ENCODE assay signal across 1 cellular context in the genomic region with DNA sequence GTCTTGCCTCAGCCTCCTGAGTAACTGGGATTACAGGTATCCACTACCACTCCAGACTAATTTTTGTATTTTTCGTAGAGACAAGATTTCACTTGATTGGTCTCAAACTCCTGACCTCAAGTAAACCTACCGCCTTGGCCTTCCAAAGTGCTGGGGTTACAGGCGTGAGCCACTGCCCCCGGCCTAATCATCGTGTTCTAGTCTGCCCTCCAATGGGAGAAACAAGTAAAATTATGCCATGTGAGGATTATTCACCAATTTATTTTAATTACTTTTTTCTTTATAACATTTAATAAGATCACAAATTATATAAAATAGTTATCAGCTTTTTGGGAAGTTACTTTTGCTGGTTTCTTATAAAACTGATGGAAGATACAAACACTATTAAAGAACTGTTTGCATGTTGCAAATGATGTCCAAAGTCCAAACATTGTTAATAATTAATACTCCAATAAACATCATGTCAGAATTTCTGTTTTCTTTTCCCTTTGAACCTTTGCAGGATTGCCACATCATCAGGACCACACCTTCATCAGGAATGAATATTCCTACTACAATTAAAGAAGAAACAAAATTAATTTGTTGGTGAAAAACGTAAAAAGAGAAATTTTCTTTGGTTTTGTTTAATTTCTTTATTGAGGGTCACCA.
TF ChIP-seq lines count a peak whose summit lies in the region.

No MANE protein-coding gene starts in this region.

TF ChIP-seq in HepG2, 621 proteins besides CTCF, POLR2A, EP300 and RAD21 (continued from another document and continues in another):
- TF ChIP-seq, protein P1, sequence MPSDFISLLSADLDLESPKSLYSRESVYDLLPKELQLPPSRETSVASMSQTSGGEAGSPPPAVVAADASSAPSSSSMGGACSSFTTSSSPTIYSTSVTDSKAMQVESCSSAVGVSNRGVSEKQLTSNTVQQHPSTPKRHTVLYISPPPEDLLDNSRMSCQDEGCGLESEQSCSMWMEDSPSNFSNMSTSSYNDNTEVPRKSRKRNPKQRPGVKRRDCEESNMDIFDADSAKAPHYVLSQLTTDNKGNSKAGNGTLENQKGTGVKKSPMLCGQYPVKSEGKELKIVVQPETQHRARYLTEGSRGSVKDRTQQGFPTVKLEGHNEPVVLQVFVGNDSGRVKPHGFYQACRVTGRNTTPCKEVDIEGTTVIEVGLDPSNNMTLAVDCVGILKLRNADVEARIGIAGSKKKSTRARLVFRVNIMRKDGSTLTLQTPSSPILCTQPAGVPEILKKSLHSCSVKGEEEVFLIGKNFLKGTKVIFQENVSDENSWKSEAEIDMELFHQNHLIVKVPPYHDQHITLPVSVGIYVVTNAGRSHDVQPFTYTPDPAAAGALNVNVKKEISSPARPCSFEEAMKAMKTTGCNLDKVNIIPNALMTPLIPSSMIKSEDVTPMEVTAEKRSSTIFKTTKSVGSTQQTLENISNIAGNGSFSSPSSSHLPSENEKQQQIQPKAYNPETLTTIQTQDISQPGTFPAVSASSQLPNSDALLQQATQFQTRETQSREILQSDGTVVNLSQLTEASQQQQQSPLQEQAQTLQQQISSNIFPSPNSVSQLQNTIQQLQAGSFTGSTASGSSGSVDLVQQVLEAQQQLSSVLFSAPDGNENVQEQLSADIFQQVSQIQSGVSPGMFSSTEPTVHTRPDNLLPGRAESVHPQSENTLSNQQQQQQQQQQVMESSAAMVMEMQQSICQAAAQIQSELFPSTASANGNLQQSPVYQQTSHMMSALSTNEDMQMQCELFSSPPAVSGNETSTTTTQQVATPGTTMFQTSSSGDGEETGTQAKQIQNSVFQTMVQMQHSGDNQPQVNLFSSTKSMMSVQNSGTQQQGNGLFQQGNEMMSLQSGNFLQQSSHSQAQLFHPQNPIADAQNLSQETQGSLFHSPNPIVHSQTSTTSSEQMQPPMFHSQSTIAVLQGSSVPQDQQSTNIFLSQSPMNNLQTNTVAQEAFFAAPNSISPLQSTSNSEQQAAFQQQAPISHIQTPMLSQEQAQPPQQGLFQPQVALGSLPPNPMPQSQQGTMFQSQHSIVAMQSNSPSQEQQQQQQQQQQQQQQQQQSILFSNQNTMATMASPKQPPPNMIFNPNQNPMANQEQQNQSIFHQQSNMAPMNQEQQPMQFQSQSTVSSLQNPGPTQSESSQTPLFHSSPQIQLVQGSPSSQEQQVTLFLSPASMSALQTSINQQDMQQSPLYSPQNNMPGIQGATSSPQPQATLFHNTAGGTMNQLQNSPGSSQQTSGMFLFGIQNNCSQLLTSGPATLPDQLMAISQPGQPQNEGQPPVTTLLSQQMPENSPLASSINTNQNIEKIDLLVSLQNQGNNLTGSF (CRISPR knock-in tag; IDR thresholded peaks at IDR 0.05), result no peak
- no peak for TF ChIP-seq DZIP1 (CRISPR knock-in tag; IDR thresholded peaks at IDR 0.05)
- TF ChIP-seq ZNF7 (CRISPR knock-in tag; IDR thresholded peaks at IDR 0.05), result no peak
- no peak for TF ChIP-seq ZFP62 (CRISPR knock-in tag; IDR thresholded peaks at IDR 0.05)
- TF ChIP-seq, protein P2, sequence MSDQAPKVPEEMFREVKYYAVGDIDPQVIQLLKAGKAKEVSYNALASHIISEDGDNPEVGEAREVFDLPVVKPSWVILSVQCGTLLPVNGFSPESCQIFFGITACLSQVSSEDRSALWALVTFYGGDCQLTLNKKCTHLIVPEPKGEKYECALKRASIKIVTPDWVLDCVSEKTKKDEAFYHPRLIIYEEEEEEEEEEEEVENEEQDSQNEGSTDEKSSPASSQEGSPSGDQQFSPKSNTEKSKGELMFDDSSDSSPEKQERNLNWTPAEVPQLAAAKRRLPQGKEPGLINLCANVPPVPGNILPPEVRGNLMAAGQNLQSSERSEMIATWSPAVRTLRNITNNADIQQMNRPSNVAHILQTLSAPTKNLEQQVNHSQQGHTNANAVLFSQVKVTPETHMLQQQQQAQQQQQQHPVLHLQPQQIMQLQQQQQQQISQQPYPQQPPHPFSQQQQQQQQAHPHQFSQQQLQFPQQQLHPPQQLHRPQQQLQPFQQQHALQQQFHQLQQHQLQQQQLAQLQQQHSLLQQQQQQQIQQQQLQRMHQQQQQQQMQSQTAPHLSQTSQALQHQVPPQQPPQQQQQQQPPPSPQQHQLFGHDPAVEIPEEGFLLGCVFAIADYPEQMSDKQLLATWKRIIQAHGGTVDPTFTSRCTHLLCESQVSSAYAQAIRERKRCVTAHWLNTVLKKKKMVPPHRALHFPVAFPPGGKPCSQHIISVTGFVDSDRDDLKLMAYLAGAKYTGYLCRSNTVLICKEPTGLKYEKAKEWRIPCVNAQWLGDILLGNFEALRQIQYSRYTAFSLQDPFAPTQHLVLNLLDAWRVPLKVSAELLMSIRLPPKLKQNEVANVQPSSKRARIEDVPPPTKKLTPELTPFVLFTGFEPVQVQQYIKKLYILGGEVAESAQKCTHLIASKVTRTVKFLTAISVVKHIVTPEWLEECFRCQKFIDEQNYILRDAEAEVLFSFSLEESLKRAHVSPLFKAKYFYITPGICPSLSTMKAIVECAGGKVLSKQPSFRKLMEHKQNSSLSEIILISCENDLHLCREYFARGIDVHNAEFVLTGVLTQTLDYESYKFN (CRISPR knock-in tag; conservative IDR thresholded peaks at IDR 0.05), result peak; percentile 79
- no peak for TF ChIP-seq ETV6 (CRISPR knock-in tag; conservative IDR thresholded peaks at IDR 0.05)
- no peak for TF ChIP-seq TGIF2 (CRISPR knock-in tag; IDR thresholded peaks at IDR 0.05)
- no peak for TF ChIP-seq NCOA5 (CRISPR knock-in tag; IDR thresholded peaks at IDR 0.05)
- no peak for TF ChIP-seq ZNF12 (CRISPR knock-in tag; IDR thresholded peaks at IDR 0.05)
- TF ChIP-seq ATRX (CRISPR knock-in tag; IDR thresholded peaks at IDR 0.05; ENCODE audit: borderline replicate concordance), result no peak
- TF ChIP-seq HOMEZ (CRISPR knock-in tag; IDR thresholded peaks at IDR 0.05; ENCODE audit: low read depth), result peak; percentile 96
- peak; percentile 54; the same call in 1 of the 2 replicates for TF ChIP-seq HDAC2 (CRISPR knock-in tag; IDR thresholded peaks at IDR 0.05)
- no peak for TF ChIP-seq ZNF776 (CRISPR knock-in tag; IDR thresholded peaks at IDR 0.05)
- no peak for TF ChIP-seq EZH2 (conservative IDR thresholded peaks at IDR 0.05; ENCODE audit: low read depth, low read length)
- TF ChIP-seq NR3C1 (CRISPR knock-in tag; IDR thresholded peaks at IDR 0.05), result no peak
- TF ChIP-seq MIXL1 (CRISPR knock-in tag; IDR thresholded peaks at IDR 0.05), result peak; percentile 73; the same call in 1 of the 2 replicates
- no peak for TF ChIP-seq ZNF674 (CRISPR knock-in tag; IDR thresholded peaks at IDR 0.05; ENCODE audit: low read depth)
- TF ChIP-seq ZNF563 (CRISPR knock-in tag; IDR thresholded peaks at IDR 0.05), result no peak
- TF ChIP-seq ZNF629 (CRISPR knock-in tag; conservative IDR thresholded peaks at IDR 0.05), result no peak
- TF ChIP-seq YEATS2 (CRISPR knock-in tag; IDR thresholded peaks at IDR 0.05; ENCODE audit: borderline replicate concordance), result no peak
- no peak for TF ChIP-seq CBX1 (IDR thresholded peaks at IDR 0.05; ENCODE audit: low read depth)
- TF ChIP-seq NR2F6 (IDR thresholded peaks at IDR 0.05), result 0 out of 2 replicates have a peak, but pooled peaks have one; percentile 12
- TF ChIP-seq NR2F6 (CRISPR knock-in tag; IDR thresholded peaks at IDR 0.05), result no peak
- TF ChIP-seq ISL2 (CRISPR knock-in tag; IDR thresholded peaks at IDR 0.05), result peak; percentile 35; the same call in 1 of the 2 replicates
- TF ChIP-seq FOXA3 (CRISPR knock-in tag; IDR thresholded peaks at IDR 0.05), result peak; percentile 78
- peak; percentile 39 for TF ChIP-seq ZMYM4 (CRISPR knock-in tag; IDR thresholded peaks at IDR 0.05)
- no peak for TF ChIP-seq SALL1 (CRISPR knock-in tag; IDR thresholded peaks at IDR 0.05)
- no peak for TF ChIP-seq ZNF639 (CRISPR knock-in tag; conservative IDR thresholded peaks at IDR 0.05)
- TF ChIP-seq MEIS1 (CRISPR knock-in tag; IDR thresholded peaks at IDR 0.05; ENCODE audit: borderline replicate concordance), result no peak
- TF ChIP-seq, protein P3, sequence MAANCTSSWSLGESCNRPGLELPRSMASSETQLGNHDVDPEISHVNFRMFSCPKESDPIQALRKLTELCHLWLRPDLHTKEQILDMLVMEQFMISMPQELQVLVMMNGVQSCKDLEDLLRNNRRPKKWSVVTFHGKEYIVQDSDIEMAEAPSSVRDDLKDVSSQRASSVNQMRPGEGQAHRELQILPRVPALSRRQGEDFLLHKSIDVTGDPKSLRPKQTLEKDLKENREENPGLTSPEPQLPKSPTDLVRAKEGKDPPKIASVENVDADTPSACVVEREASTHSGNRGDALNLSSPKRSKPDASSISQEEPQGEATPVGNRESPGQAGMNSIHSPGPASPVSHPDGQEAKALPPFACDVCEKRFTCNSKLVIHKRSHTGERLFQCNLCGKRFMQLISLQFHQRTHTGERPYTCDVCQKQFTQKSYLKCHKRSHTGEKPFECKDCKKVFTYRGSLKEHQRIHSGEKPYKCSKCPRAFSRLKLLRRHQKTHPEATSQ (CRISPR knock-in tag; IDR thresholded peaks at IDR 0.05; ENCODE audit: borderline replicate concordance), result no peak
- peak; percentile 48; the same call in 1 of the 2 replicates for TF ChIP-seq FOXP4 (CRISPR knock-in tag; IDR thresholded peaks at IDR 0.05)
- TF ChIP-seq NCOA1 (CRISPR knock-in tag; IDR thresholded peaks at IDR 0.05), result no peak
- TF ChIP-seq TAF15 (IDR thresholded peaks at IDR 0.05; ENCODE audit: low read depth, low read length, poor library complexity, severe bottlenecking), result no peak
- TF ChIP-seq MTA1 (CRISPR knock-in tag; IDR thresholded peaks at IDR 0.05; ENCODE audit: borderline replicate concordance), result no peak
- no peak for TF ChIP-seq SOX13 (IDR thresholded peaks at IDR 0.05)
- peak in 1 of 2 experiments; percentile 60; a peak in 1 of 4 replicates for TF ChIP-seq SOX13 (CRISPR knock-in tag; conservative IDR thresholded peaks at IDR 0.05 in 1 of 2, IDR thresholded peaks at IDR 0.05 in 1 of 2)
- TF ChIP-seq CHD4 (IDR thresholded peaks at IDR 0.05; ENCODE audit: borderline replicate concordance, low read length), result peak; percentile 58; the same call in 1 of the 2 replicates
- TF ChIP-seq, protein P4, sequence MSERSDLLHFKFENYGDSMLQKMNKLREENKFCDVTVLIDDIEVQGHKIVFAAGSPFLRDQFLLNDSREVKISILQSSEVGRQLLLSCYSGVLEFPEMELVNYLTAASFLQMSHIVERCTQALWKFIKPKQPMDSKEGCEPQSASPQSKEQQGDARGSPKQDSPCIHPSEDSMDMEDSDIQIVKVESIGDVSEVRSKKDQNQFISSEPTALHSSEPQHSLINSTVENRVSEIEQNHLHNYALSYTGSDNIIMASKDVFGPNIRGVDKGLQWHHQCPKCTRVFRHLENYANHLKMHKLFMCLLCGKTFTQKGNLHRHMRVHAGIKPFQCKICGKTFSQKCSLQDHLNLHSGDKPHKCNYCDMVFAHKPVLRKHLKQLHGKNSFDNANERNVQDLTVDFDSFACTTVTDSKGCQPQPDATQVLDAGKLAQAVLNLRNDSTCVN (CRISPR knock-in tag; IDR thresholded peaks at IDR 0.05; ENCODE audit: borderline replicate concordance), result no peak
- TF ChIP-seq HOXD1 (CRISPR knock-in tag; IDR thresholded peaks at IDR 0.05), result no peak
- TF ChIP-seq, protein P5, sequence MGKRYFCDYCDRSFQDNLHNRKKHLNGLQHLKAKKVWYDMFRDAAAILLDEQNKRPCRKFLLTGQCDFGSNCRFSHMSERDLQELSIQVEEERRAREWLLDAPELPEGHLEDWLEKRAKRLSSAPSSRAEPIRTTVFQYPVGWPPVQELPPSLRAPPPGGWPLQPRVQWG (CRISPR knock-in tag; IDR thresholded peaks at IDR 0.05; ENCODE audit: borderline replicate concordance, low read depth), result no peak
- TF ChIP-seq TARDBP (CRISPR knock-in tag; IDR thresholded peaks at IDR 0.05), result no peak
